ENCODE assay signal across 15 cellular contexts in genomic region chr4:184722798-184723197, GRCh38. TPM values are rescaled to one million over a fixed set of nuclear protein-coding genes. Genes with fewer than 3 reads are reported as not detected.
DNase-seq lines count a peak whose midpoint lies in the region; ATAC-seq and TF ChIP-seq lines count a peak whose summit lies in the region.
"Had no signal": no experiment of that assay in that cellular context is flagged by ENCODE, and none has a peak within 500 bp of the region (broad histone marks: within the 10 kb centered on the region; RNA-seq: fewer than 3 reads in every experiment).

No MANE protein-coding gene starts in this region.

- no peak overlapping the region for H3K4me3 ChIP-seq in A673 (ENCODE audit: low read depth, low read length, poor library complexity, severe bottlenecking)
- no peak overlapping the region for H3K4me3 ChIP-seq in Panc1 (ENCODE audit: low read depth in 2 of 2, low read length in 2 of 2)
- no peak overlapping the region for H3K4me3 ChIP-seq in colonic mucosa
- H3K4me3 ChIP-seq: upper lobe of right lung had no signal

- no peaks in the 10 kb centered on the region for H3K27me3 ChIP-seq in A673 (replicated peaks; ENCODE audit: insufficient read depth, low read depth, low read length, poor library complexity)
- no peaks in the 10 kb centered on the region for H3K27me3 ChIP-seq in Panc1 (ENCODE audit: control insufficient read depth, insufficient read depth, low read length)
- no peaks in the 10 kb centered on the region for H3K27me3 ChIP-seq in colonic mucosa
- H3K27me3 ChIP-seq: upper lobe of right lung had no signal

- H3K36me3 ChIP-seq in A673 (ENCODE audit: insufficient read depth, low read length, poor library complexity, severe bottlenecking) (peaks cover 82% of the 10 kb centered on the region), Panc1 (ENCODE audit: control insufficient read depth, insufficient read depth, low read length) (peaks cover 9% of the 10 kb centered on the region; the same call in 1 of the 2 replicates), colonic mucosa (no peaks in the 10 kb centered on the region)
- H3K36me3 ChIP-seq: upper lobe of right lung had no signal

- no peak overlapping the region for H3K9ac ChIP-seq in colonic mucosa (ENCODE audit: low read depth in 2 of 2, low read length in 2 of 2)

- intact Hi-C loops in A673 (cut with micrococcal nuclease; ENCODE audit: unreplicated experiment) (no loop called here), Panc1 (cut with micrococcal nuclease; ENCODE audit: unreplicated experiment) (no loop called here), colonic mucosa (cut with DNase I) (no loop called here), head of caudate nucleus (cut with DNase I) (no loop called here)

- in situ Hi-C loops in Panc1 (cut with HindIII; ENCODE audit: low pct_unique_long_range_greater_than_20kb, low sequenced_read_pairs), result no loop called here

- DNase-seq in A673 (ENCODE audit: low spot score), result peak; percentile 29
- no peak for DNase-seq in Panc1 (ENCODE audit: low read depth, low spot score)
- DNase-seq in colonic mucosa, result peak; percentile 53
- no peak for DNase-seq in activated gamma-delta T cell (lab: John Stamatoyannopoulos, UW)
- DNase-seq in head of caudate nucleus, result no peak
- no peak for DNase-seq in AG08396 (ENCODE audit: low spot score)
- DNase-seq in central memory CD4-positive, alpha-beta T cell, result no peak
- DNase-seq: activated CD4-positive, CD25-positive, alpha-beta regulatory T cell; caudate nucleus; glutamatergic neuron; KG1; mesenchymal stem cell; NCI-H524 treated with DMSO at 0.1 percent for 48 hours; upper lobe of right lung had no signal

- TF ChIP-seq CTCF in A673 (conservative IDR thresholded peaks at IDR 0.05; ENCODE audit: low read depth, low read length) (peak; percentile 39), GM12873 (IDR thresholded peaks at IDR 0.05; ENCODE audit: insufficient read depth, low read depth, low read length, missing control alignments) (peak; percentile 38), Panc1 (IDR thresholded peaks at IDR 0.05) (peak; percentile 25; the same call in 1 of the 2 replicates), colonic mucosa (IDR thresholded peaks at IDR 0.05) (peak; percentile 33)

- POLR2A ChIA-PET in A673 (lab: Charles Lee; ENCODE audit: low non-redundant PET), result no interaction called here
- POLR2A ChIA-PET in Panc1 (lab: Charles Lee), result interaction anchor here (0.6 to 0.7 kb wide), 2 partner anchors 27 to 91 kb away, joined by 3 to 5 read pairs; no protein-coding TSS in a partner anchor

- ATAC-seq in Panc1, result no peak
- ATAC-seq: upper lobe of right lung had no signal

- no TSS peak for BruUV-seq in A673 (replicated peaks; lab: Mats Ljungman, UMichigan)
- no TSS peak for BruUV-seq in Panc1 (replicated peaks; lab: Mats Ljungman, UMichigan)

- CTCF ChIA-PET in A673 (lab: Charles Lee), result no interaction called here
- CTCF ChIA-PET in Panc1 (lab: Charles Lee), result interaction anchor here (0.7 kb wide), 1 partner anchor 98 kb away, joined by 3 read pairs; no protein-coding TSS in a partner anchor

- no peak overlapping the region for H3K27ac ChIP-seq in A673 (ENCODE audit: low read depth, low read length, poor library complexity, severe bottlenecking)
- H3K27ac ChIP-seq in Panc1 (ENCODE audit: low read length), result no peak overlapping the region
- peak overlapping the region; percentile 25 for H3K27ac ChIP-seq in colonic mucosa
- H3K27ac ChIP-seq: upper lobe of right lung had no signal

- H3K4me1 ChIP-seq in A673 (ENCODE audit: insufficient read depth, low read length, poor library complexity, severe bottlenecking) (no peaks in the 10 kb centered on the region), Panc1 (ENCODE audit: control insufficient read depth, insufficient read depth, low read length) (no peaks in the 10 kb centered on the region), colonic mucosa (peaks cover 4% of the 10 kb centered on the region)
- H3K4me1 ChIP-seq: upper lobe of right lung had no signal

- H3K9me3 ChIP-seq in A673 (ENCODE audit: low read depth, low read length, poor library complexity, severe bottlenecking) (no peaks in the 10 kb centered on the region), Panc1 (ENCODE audit: control insufficient read depth, insufficient read depth, low read depth, low read length) (no peaks in the 10 kb centered on the region), colonic mucosa (no peaks in the 10 kb centered on the region)
- H3K9me3 ChIP-seq: upper lobe of right lung had no signal

RNA-seq across cellular contexts. Expression of gene CENPU, which starts 11.1 kb away (rescaled TPM):
- 87.3 and 97.2 TPM in 2 replicates for total RNA-seq in A673 (2021)
- total RNA-seq in Panc1 (2021; ENCODE audit: unreplicated experiment), result 16.6 TPM
- 3.8 TPM for polyA plus RNA-seq in Panc1 (2012; ENCODE audit: insufficient read length)
- total RNA-seq in colonic mucosa, result 10 to 100 TPM; 11.4 to 28.1 TPM

Comparison
In these comparisons a context has a peak if more than half of its experiments do, and no peak if none do; other contexts are left out.
1. DNase-seq: peak in A673 (single experiment) and colonic mucosa (single experiment); none in Panc1 (single experiment), activated gamma-delta T cell (single experiment), head of caudate nucleus (0 of 42), AG08396 (single experiment) and central memory CD4-positive, alpha-beta T cell (single experiment).
2. Peak in every context shown above with its lines, with median percentiles within 50 percentile points of each other: CTCF ChIP-seq.